Comparison of ENCODE assay signal across 1 cellular context in the genomic region with DNA sequence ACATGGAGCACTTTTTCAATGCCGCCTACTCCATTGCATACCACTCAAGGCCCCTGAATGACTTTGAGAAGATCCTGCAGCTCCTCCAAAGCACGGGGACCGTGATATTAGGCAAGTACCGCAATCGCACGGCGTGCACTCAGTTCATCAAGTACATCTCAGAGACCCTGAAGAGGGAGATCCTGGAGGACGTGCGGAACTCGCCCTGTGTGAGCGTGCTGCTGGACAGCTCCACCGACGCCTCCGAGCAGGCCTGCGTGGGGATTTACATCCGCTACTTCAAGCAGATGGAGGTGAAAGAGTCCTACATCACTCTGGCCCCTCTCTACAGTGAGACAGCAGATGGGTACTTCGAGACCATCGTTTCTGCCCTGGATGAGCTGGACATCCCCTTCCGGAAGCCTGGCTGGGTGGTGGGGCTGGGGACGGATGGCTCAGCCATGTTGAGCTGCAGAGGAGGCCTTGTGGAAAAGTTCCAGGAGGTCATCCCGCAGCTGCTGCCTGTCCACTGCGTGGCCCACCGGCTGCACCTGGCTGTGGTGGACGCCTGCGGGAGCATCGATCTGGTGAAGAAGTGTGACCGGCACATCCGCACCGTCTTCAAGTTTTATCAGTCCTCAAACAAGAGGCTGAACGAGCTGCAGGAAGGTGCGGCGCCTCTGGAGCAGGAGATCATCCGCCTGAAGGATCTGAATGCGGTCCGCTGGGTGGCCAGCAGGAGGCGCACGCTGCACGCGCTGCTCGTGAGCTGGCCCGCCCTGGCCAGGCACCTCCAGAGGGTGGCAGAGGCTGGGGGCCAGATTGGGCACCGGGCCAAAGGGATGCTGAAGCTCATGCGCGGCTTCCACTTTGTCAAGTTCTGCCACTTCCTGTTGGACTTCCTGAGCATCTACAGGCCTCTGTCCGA.
TF ChIP-seq lines count a peak whose summit lies in the region.

No MANE protein-coding gene starts in this region.

TF ChIP-seq in HEK293, 187 proteins besides CTCF, POLR2A, EP300 and RAD21 (continued from another document):
- TF ChIP-seq, protein P1, sequence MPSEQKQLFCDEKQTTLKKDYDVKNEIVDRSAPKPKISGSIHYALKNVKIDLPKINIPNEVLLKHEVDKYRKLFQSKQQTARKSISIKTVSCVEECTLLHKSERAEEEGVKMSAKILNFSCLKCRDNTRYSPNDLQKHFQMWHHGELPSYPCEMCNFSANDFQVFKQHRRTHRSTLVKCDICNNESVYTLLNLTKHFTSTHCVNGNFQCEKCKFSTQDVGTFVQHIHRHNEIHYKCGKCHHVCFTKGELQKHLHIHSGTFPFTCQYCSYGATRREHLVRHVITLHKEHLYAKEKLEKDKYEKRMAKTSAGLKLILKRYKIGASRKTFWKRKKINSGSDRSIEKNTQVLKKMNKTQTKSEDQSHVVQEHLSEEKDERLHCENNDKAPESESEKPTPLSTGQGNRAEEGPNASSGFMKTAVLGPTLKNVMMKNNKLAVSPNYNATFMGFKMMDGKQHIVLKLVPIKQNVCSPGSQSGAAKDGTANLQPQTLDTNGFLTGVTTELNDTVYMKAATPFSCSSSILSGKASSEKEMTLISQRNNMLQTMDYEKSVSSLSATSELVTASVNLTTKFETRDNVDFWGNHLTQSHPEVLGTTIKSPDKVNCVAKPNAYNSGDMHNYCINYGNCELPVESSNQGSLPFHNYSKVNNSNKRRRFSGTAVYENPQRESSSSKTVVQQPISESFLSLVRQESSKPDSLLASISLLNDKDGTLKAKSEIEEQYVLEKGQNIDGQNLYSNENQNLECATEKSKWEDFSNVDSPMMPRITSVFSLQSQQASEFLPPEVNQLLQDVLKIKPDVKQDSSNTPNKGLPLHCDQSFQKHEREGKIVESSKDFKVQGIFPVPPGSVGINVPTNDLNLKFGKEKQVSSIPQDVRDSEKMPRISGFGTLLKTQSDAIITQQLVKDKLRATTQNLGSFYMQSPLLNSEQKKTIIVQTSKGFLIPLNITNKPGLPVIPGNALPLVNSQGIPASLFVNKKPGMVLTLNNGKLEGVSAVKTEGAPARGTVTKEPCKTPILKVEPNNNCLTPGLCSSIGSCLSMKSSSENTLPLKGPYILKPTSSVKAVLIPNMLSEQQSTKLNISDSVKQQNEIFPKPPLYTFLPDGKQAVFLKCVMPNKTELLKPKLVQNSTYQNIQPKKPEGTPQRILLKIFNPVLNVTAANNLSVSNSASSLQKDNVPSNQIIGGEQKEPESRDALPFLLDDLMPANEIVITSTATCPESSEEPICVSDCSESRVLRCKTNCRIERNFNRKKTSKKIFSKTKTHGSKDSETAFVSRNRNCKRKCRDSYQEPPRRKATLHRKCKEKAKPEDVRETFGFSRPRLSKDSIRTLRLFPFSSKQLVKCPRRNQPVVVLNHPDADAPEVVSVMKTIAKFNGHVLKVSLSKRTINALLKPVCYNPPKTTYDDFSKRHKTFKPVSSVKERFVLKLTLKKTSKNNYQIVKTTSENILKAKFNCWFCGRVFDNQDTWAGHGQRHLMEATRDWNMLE (tag by site-specific recombination; conservative IDR thresholded peaks at IDR 0.05; ENCODE audit: low read depth) = no peak
- TF ChIP-seq ZNF302 (tag by site-specific recombination; IDR thresholded peaks at IDR 0.05; ENCODE audit: low read depth) = no peak
- no peak for TF ChIP-seq GLI4 (tag by site-specific recombination; IDR thresholded peaks at IDR 0.05)
- no peak for TF ChIP-seq SCRT2 (tag by site-specific recombination; IDR thresholded peaks at IDR 0.05)
- no peak for TF ChIP-seq ZNF555 (tag by site-specific recombination; conservative IDR thresholded peaks at IDR 0.05)
- TF ChIP-seq ZFP41 (tag by site-specific recombination; IDR thresholded peaks at IDR 0.05; ENCODE audit: borderline replicate concordance) = no peak
TF ChIP-seq in HEK293: peak in this region for 0.
